In the genomic region with DNA sequence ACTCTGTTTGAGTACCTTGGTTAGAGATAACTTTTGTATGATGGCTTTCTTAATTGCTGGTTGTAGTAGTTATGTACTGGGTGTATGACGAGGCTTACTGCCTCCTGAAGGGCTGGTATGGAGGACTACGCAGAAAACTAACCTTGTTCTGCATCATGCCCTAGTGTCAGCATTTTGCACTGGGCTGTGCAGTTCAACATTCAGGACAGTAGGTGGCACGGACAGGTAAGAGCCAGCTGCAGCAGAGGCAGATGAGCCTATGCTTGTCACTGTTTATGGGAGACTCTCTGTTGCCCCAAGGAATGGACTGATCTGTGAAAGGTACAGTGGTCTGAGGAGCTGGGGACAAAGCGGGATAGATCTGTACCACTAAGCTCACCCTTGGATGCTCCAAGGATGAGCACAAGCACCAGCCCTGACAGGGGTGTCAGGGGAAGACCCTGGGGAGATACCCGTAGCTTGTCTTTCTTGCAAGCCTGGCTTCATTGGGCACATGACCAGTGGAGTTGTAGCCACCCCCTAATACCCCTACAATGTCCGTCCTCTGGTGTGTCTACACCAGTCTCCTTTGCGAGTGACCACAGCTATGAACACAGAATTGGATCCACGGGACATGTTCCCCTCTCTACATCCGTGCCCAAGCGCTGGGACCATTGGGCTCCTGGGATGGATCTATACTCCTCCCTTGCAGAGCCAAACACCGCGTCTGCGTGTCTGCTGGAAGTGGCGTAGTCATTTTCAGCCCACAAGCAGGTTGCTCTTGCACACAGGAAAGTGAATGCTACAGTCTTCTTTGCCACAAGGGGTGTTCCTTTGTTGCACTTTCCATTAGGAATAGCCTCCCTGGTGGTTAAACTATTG, we compare ENCODE assay signal across 1 cellular context.
TF ChIP-seq lines count a peak whose summit lies in the region.

No MANE protein-coding gene starts in this region.

TF ChIP-seq in HepG2, 621 proteins besides CTCF, POLR2A, EP300 and RAD21 (continued from another document):
- TF ChIP-seq ZNF691 (CRISPR knock-in tag; IDR thresholded peaks at IDR 0.05; ENCODE audit: borderline replicate concordance, low read depth): no peak
- peak; percentile 64 for TF ChIP-seq STAG1 (CRISPR knock-in tag; IDR thresholded peaks at IDR 0.05)
- peak; percentile 50 to 57 for TF ChIP-seq MAFK (conservative IDR thresholded peaks at IDR 0.05 in 1 of 2, IDR thresholded peaks at IDR 0.05 in 1 of 2; ENCODE audit: low read length in 2 of 2)
